Comparison of ENCODE assay signal across 1 cellular context in genomic region chr21:38956791-38957571, GRCh38.
TF ChIP-seq lines count a peak whose summit lies in the region.

No MANE protein-coding gene starts in this region.

TF ChIP-seq in HEK293, 187 proteins besides CTCF, POLR2A, EP300 and RAD21 (continued from another document):
- TF ChIP-seq ZNF280D (tag by site-specific recombination; IDR thresholded peaks at IDR 0.05) (no peak), YY1 (tag by site-specific recombination; IDR thresholded peaks at IDR 0.05) (no peak), ZNF132 (tag by site-specific recombination; IDR thresholded peaks at IDR 0.05; ENCODE audit: borderline replicate concordance) (no peak), ZEB2 (tag by site-specific recombination; IDR thresholded peaks at IDR 0.05) (no peak), ZNF610 (tag by site-specific recombination; IDR thresholded peaks at IDR 0.05; ENCODE audit: borderline replicate concordance) (no peak), ZBTB26 (tag by site-specific recombination; optimal IDR thresholded peaks at IDR 0.05) (no peak)
